Comparison of ENCODE assay signal across 6 cellular contexts in the genomic region with DNA sequence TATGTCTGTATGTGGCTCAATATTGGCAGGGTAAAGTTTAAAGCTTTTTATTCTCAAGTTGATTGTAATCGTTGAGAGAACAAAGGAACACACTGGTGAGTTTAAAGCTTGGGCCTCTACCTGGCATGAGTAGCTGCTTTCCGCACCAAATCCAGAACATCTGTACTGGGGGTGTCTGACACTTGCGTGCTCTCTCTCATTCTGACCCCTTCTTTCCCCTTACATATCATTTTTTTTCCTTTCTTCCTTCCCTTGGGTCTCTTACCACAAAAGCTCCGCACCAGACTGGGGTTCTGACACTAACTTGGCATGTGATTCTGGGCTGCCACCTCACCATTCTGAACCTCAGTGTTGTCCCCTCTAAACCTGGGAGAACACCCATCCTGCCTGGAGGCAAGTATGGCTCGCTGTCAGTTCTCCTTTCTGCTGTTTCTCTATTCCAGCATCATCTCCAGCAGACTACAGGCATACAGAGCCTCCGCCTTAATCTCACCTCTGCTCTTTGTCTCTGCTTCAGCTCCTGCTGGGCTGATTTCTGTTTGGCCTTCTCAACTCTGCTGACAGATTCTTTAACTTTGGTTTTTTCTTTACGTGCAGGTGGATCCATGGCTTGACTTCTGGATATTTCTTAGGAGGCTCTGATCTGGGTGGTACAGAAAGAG. TPM values are rescaled to one million over a fixed set of nuclear protein-coding genes. Genes with fewer than 3 reads are reported as not detected.
A peak's percentile ranks its signal among the peaks of the same experiment; 100 is the strongest.
DNase-seq lines count a peak whose midpoint lies in the region; ATAC-seq and TF ChIP-seq lines count a peak whose summit lies in the region.

No MANE protein-coding gene starts in this region.

- H3K4me1 ChIP-seq in trophoblast cell (ENCODE audit: control insufficient read depth in 1 of 2, insufficient read depth in 2 of 2, low read length in 2 of 2): peaks cover 8% of the 10 kb centered on the region in 2 experiments

- H3K23ac ChIP-seq in trophoblast cell (ENCODE audit: low read length): no peak overlapping the region

- H3K4me3 Mint-ChIP-seq in chondrocyte (ENCODE audit: unreplicated experiment): peak overlapping the region; percentile 68

- in situ Hi-C loops in Caki2 (cut with HindIII; ENCODE audit: low pct_unique_long_range_greater_than_20kb, low sequenced_read_pairs): no loop called here

- H3K4me1 Mint-ChIP-seq in chondrocyte (ENCODE audit: low read depth): peaks cover 32% of the 10 kb centered on the region

- H3K36me3 ChIP-seq in trophoblast cell (ENCODE audit: control insufficient read depth in 1 of 2, insufficient read depth in 2 of 2, low read length in 2 of 2): no peaks in the 10 kb centered on the region

- H3K14ac ChIP-seq in trophoblast cell (ENCODE audit: low read length): no peak overlapping the region

- no peaks in the 10 kb centered on the region for H3K27me3 Mint-ChIP-seq in chondrocyte (ENCODE audit: low read depth)

- no peak overlapping the region for H3K18ac ChIP-seq in trophoblast cell (ENCODE audit: low read length)

- no peaks in the 10 kb centered on the region for H3K9me3 Mint-ChIP-seq in chondrocyte (ENCODE audit: low read depth)

- no peaks in the 10 kb centered on the region for H3K27me3 ChIP-seq in trophoblast cell (ENCODE audit: insufficient read depth, low read length)

- peak overlapping the region; percentile 0 for H4K91ac ChIP-seq in trophoblast cell (ENCODE audit: low read depth, low read length)

- no peak overlapping the region for H2BK12ac ChIP-seq in trophoblast cell (ENCODE audit: low read length)

- no peak overlapping the region for H3K4me3 ChIP-seq in trophoblast cell (ENCODE audit: low read depth, low read length)

- peak overlapping the region; percentile 6 for H2BK5ac ChIP-seq in trophoblast cell (ENCODE audit: low read depth, low read length, poor library complexity)

- H3K27ac ChIP-seq in trophoblast cell (ENCODE audit: low read depth, low read length): peak overlapping the region; percentile 83

- no peaks in the 10 kb centered on the region for H3K9me3 ChIP-seq in trophoblast cell (ENCODE audit: insufficient read depth, low read depth, low read length)

- TF ChIP-seq CTCF in chondrocyte (IDR thresholded peaks at IDR 0.05): no peak

- H4K8ac ChIP-seq in trophoblast cell (ENCODE audit: low read depth, low read length): peak overlapping the region; percentile 18

- H2BK120ac ChIP-seq in trophoblast cell (ENCODE audit: insufficient read depth, low read length, poor library complexity): no peak overlapping the region

- no CpG with 5 or more reads among the region's 7 CpGs for WGBS in trophoblast cell (ENCODE audit: extremely low coverage, insufficient coverage, insufficient read length)

- H3K36me3 Mint-ChIP-seq in chondrocyte (ENCODE audit: low read depth): no peaks in the 10 kb centered on the region

- H4K12ac ChIP-seq in trophoblast cell (ENCODE audit: low read depth, low read length): no peak overlapping the region

- H2AFZ ChIP-seq in trophoblast cell (ENCODE audit: insufficient read depth, low read length, poor library complexity): no peak overlapping the region

- no peak for ATAC-seq in HG02852 (IDR thresholded peaks at IDR 0.05; ENCODE audit: unreplicated experiment)

- H2AK5ac ChIP-seq in trophoblast cell (ENCODE audit: low read length): peak overlapping the region; percentile 49

- H3K79me1 ChIP-seq in trophoblast cell (ENCODE audit: low read length): peaks cover 6% of the 10 kb centered on the region

- no peak overlapping the region for H3K4ac ChIP-seq in trophoblast cell (ENCODE audit: low read depth, low read length)

- H3K79me2 ChIP-seq in trophoblast cell (ENCODE audit: control insufficient read depth, insufficient read depth, low read length, poor library complexity): peaks cover 7% of the 10 kb centered on the region

- peak overlapping the region; percentile 25 for H3K9ac ChIP-seq in trophoblast cell (ENCODE audit: low read length)

- peak overlapping the region; percentile 81 for H3K27ac Mint-ChIP-seq in chondrocyte (ENCODE audit: unreplicated experiment)

- H3K4me2 ChIP-seq in trophoblast cell (ENCODE audit: low read length): peak overlapping the region; percentile 75

- DNase-seq in Caki2 (ENCODE audit: low read depth) (peak; percentile 3), M059J (ENCODE audit: low read depth) (peak; percentile 29), chondrocyte (ENCODE audit: low spot score) (no peak), trophoblast cell (no peak), NCI-H1092 (lab: John Stamatoyannopoulos, UW) (no peak)

RNA-seq across cellular contexts. Expression of gene ERMAP, which starts 0.9 kb away (rescaled TPM):
- 2.1 and 20.1 TPM in 2 replicates for total RNA-seq in Caki2 (2014; rRNA removed; shearing (Covaris generic); ENCODE audit: low replicate concordance)
- 8.4 and 11.2 TPM in 2 replicates for total RNA-seq in M059J (2014; rRNA removed; shearing (Covaris generic))
- total RNA-seq in chondrocyte: 13.1 to 15.7 TPM (median 13.7 TPM) in 3 replicates
- polyA plus RNA-seq in trophoblast cell (2013): 2.9 and 3.2 TPM in 2 replicates

RNA-seq across cellular contexts. Expression of gene SVBP, which starts 1.1 kb away (rescaled TPM):
- 22.7 and 25.1 TPM in 2 replicates for total RNA-seq in Caki2 (2014; rRNA removed; shearing (Covaris generic); ENCODE audit: low replicate concordance)
- total RNA-seq in M059J (2014; rRNA removed; shearing (Covaris generic)): 34.4 and 35.4 TPM in 2 replicates
- 17.4 to 24.0 TPM (median 21.0 TPM) in 3 replicates for total RNA-seq in chondrocyte
- polyA plus RNA-seq in trophoblast cell (2013): 47.5 and 50.1 TPM in 2 replicates

RNA-seq across cellular contexts. Expression of gene ZNF691, which starts 30.3 kb away (rescaled TPM):
- total RNA-seq in Caki2 (2014; rRNA removed; shearing (Covaris generic); ENCODE audit: low replicate concordance): 12.4 and 23.2 TPM in 2 replicates
- 12.3 and 13.3 TPM in 2 replicates for total RNA-seq in M059J (2014; rRNA removed; shearing (Covaris generic))
- total RNA-seq in chondrocyte: 5.5 to 7.6 TPM (median 7.4 TPM) in 3 replicates
- 5.8 and 6.3 TPM in 2 replicates for polyA plus RNA-seq in trophoblast cell (2013)

RNA-seq across cellular contexts. Expression of gene TMEM269, which starts 31.3 kb away (rescaled TPM):
- total RNA-seq in Caki2 (2014; rRNA removed; shearing (Covaris generic); ENCODE audit: low replicate concordance): 0.10 TPM in 1 of 2 replicates, not detected in the other
- 0.02 TPM in 1 of 2 replicates, not detected in the other for total RNA-seq in M059J (2014; rRNA removed; shearing (Covaris generic))
- total RNA-seq in chondrocyte: 0.20 to 0.70 TPM (median 0.23 TPM) in 3 replicates
- polyA plus RNA-seq in trophoblast cell (2013): 0.18 and 0.25 TPM in 2 replicates

RNA-seq across cellular contexts. Expression of gene C1orf50, which starts 49.0 kb away (rescaled TPM):
- 0.57 and 1.8 TPM in 2 replicates for total RNA-seq in Caki2 (2014; rRNA removed; shearing (Covaris generic); ENCODE audit: low replicate concordance)
- 8.5 and 9.6 TPM in 2 replicates for total RNA-seq in M059J (2014; rRNA removed; shearing (Covaris generic))
- total RNA-seq in chondrocyte: 6.7 to 6.9 TPM (median 6.7 TPM) in 3 replicates
- 1.8 and 3.0 TPM in 2 replicates for polyA plus RNA-seq in trophoblast cell (2013)

Comparison
In these comparisons a context has a peak if more than half of its experiments do, and no peak if none do; other contexts are left out.
1. DNase-seq: peak in Caki2 (single experiment) and M059J (single experiment); none in chondrocyte (single experiment), trophoblast cell (0 of 2) and NCI-H1092 (single experiment).